8 cellular contexts compared by ENCODE assay signal in genomic region chr19:30054210-30054609, GRCh38.
"Had no signal": no experiment of that assay in that cellular context is flagged by ENCODE, and none has a peak within 500 bp of the region (broad histone marks: within the 10 kb centered on the region; RNA-seq: fewer than 3 reads in every experiment).

No MANE protein-coding gene starts in this region.

- H3K4me3 ChIP-seq: GM23248, HAP-1 had no signal

- FAIRE-seq: HepG2 had no signal

- H3K9me3 Mint-ChIP-seq: HFFc6 had no signal

- H3K36me3 ChIP-seq: HAP-1 had no signal

- H2AFZ ChIP-seq: GM23248 had no signal

- H3K9me3 ChIP-seq: HAP-1 had no signal

- DNase-seq: GM23248, GOT3, HFFc6 had no signal

- H3K9ac ChIP-seq: GM23248 had no signal

- H3K27ac ChIP-seq: GM23248, HL-60 had no signal

- ATAC-seq: HCT116, HepG2 had no signal

- H3K4me3 Mint-ChIP-seq: HFFc6, IgD-negative memory B cell had no signal
